ENCODE assay signal across 9 cellular contexts in genomic region chr12:123140675-123141614, GRCh38. TPM values are rescaled to one million over a fixed set of nuclear protein-coding genes. Genes with fewer than 3 reads are reported as not detected.
DNase-seq lines count a peak whose midpoint lies in the region; ATAC-seq and TF ChIP-seq lines count a peak whose summit lies in the region.
"Had no signal": no experiment of that assay in that cellular context is flagged by ENCODE, and none has a peak within 500 bp of the region (broad histone marks: within the 10 kb centered on the region; RNA-seq: fewer than 3 reads in every experiment).

No MANE protein-coding gene starts in this region.

- intact Hi-C loops in dorsolateral prefrontal cortex (cut with DNase I) = no loop called here
- intact Hi-C loops in activated CD4-positive, alpha-beta T cell treated with anti-CD3 and anti-CD28 coated beads for 36 hours (cut with DNase I, micrococcal nuclease) = no loop called here

- H3K9me3 Mint-ChIP-seq in mesothelial cell of epicardium = peaks cover 3% of the 10 kb centered on the region
- no peaks in the 10 kb centered on the region for H3K9me3 Mint-ChIP-seq in activated CD4-positive, alpha-beta T cell treated with anti-CD3 and anti-CD28 coated beads for 36 hours (ENCODE audit: low read depth)

- POLR2A ChIA-PET in activated CD4-positive, alpha-beta T cell treated with anti-CD3 and anti-CD28 coated beads for 36 hours (lab: Charles Lee) = no interaction called here

- H3K4me1 ChIP-seq in stomach smooth muscle (ENCODE audit: control insufficient read depth, insufficient read depth, low read length) = peaks cover 43% of the 10 kb centered on the region

- peak overlapping the region; percentile 43 for H3K27ac Mint-ChIP-seq in mesothelial cell of epicardium
- no peak overlapping the region for H3K27ac Mint-ChIP-seq in activated CD4-positive, alpha-beta T cell treated with anti-CD3 and anti-CD28 coated beads for 36 hours

- H3K36me3 Mint-ChIP-seq in mesothelial cell of epicardium = peaks cover 2% of the 10 kb centered on the region
- peaks cover 2% of the 10 kb centered on the region for H3K36me3 Mint-ChIP-seq in activated CD4-positive, alpha-beta T cell treated with anti-CD3 and anti-CD28 coated beads for 36 hours (ENCODE audit: low read depth)

- H3K27me3 ChIP-seq in dorsolateral prefrontal cortex (no peaks in the 10 kb centered on the region), stomach smooth muscle (ENCODE audit: control insufficient read depth in 1 of 2, insufficient read depth in 2 of 2, low read length in 2 of 2) (no peaks in the 10 kb centered on the region)

- H3K4me3 ChIP-seq in dorsolateral prefrontal cortex (peak overlapping the region in 3 of 59 donors; percentile 0 to 23 (median 8)), stomach smooth muscle (ENCODE audit: low read length in 2 of 2) (peak overlapping the region in 1 of 2 donors; percentile 44)

- ATAC-seq in HG02588 (IDR thresholded peaks at IDR 0.05; ENCODE audit: unreplicated experiment) = no peak
- no peak for ATAC-seq in activated CD4-positive, alpha-beta T cell treated with anti-CD3 and anti-CD28 coated beads for 36 hours

- no peak overlapping the region for H3K4me3 Mint-ChIP-seq in mesothelial cell of epicardium
- H3K4me3 Mint-ChIP-seq in activated CD4-positive, alpha-beta T cell treated with anti-CD3 and anti-CD28 coated beads for 36 hours = no peak overlapping the region

- H3K27ac ChIP-seq in dorsolateral prefrontal cortex (peak overlapping the region in 55 of 59 donors; percentile 22 to 90 (median 72)), stomach smooth muscle (ENCODE audit: low read length) (peak overlapping the region; percentile 82)

- DNase-seq in NAMALWA (ENCODE audit: low spot score) (peak; percentile 27), dorsolateral prefrontal cortex (no peak), mesothelial cell of epicardium (ENCODE audit: low spot score in 2 of 2, unreplicated experiment in 2 of 2) (no peak), AG08395 (ENCODE audit: low spot score) (no peak), NCI-H524 (lab: John Stamatoyannopoulos, UW) (no peak)
- no peak for DNase-seq in activated CD4-positive, alpha-beta T cell treated with anti-CD3 and anti-CD28 coated beads for 36 hours
- DNase-seq: activated gamma-delta T cell had no signal

- CTCF ChIA-PET in activated CD4-positive, alpha-beta T cell treated with anti-CD3 and anti-CD28 coated beads for 36 hours (lab: Charles Lee) = no interaction called here

- H3K27me3 Mint-ChIP-seq in mesothelial cell of epicardium (ENCODE audit: low read depth) = no peaks in the 10 kb centered on the region
- H3K27me3 Mint-ChIP-seq in activated CD4-positive, alpha-beta T cell treated with anti-CD3 and anti-CD28 coated beads for 36 hours = no peaks in the 10 kb centered on the region

- H3K9ac ChIP-seq in stomach smooth muscle (ENCODE audit: low read length in 2 of 2) = peak overlapping the region; percentile 23 to 47

- no peaks in the 10 kb centered on the region for H3K9me3 ChIP-seq in stomach smooth muscle (ENCODE audit: control insufficient read depth in 2 of 2, low read length in 2 of 2)

- H3K4me1 Mint-ChIP-seq in mesothelial cell of epicardium = peaks cover 34% of the 10 kb centered on the region
- H3K4me1 Mint-ChIP-seq in activated CD4-positive, alpha-beta T cell treated with anti-CD3 and anti-CD28 coated beads for 36 hours = peaks cover 26% of the 10 kb centered on the region

- H3K36me3 ChIP-seq in stomach smooth muscle (ENCODE audit: control insufficient read depth in 2 of 2, insufficient read depth in 2 of 2, low read length in 2 of 2) = no peaks in the 10 kb centered on the region

- TF ChIP-seq CTCF in dorsolateral prefrontal cortex (IDR thresholded peaks at IDR 0.05 in 54 of 56, conservative IDR thresholded peaks at IDR 0.05 in 2 of 56; ENCODE audit: low read depth in 1 of 56, partially characterized antibody in 56 of 56) (no peak), mesothelial cell of epicardium (IDR thresholded peaks at IDR 0.05; ENCODE audit: unreplicated experiment) (no peak)

RNA-seq across cellular contexts. Expression of gene PITPNM2, which starts 9.9 kb away (rescaled TPM):
- 10 to 100 TPM; 20.9 to 89.8 (median 62.6) TPM for total RNA-seq in dorsolateral prefrontal cortex
- 5.9 to 7.5 TPM (median 7.0 TPM) in 3 replicates for total RNA-seq in mesothelial cell of epicardium
- 1 to 10 TPM; 8.3 to 9.5 TPM for total RNA-seq in activated CD4-positive, alpha-beta T cell treated with anti-CD3 and anti-CD28 coated beads for 36 hours
